12 cellular contexts compared by ENCODE assay signal in the genomic region with DNA sequence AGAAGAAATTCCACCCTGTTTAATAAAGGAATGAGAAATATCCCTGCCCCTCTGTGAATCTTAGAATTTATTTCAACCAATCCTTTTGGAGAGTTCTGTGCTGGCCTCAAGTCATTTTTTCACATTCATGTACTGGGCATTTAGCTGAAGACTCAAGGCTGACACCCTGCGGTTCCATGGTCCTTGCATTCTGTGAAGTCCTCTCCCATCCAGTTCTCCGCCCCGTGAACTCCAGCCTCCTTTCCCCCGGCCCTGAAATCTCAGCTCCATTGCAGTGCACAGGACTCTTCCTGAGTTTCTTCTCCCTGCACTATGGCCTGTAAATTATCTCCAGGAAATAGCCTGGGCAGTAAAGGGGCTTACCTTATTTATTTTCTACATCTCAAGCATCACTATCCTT.
DNase-seq lines count a peak whose midpoint lies in the region; ATAC-seq and TF ChIP-seq lines count a peak whose summit lies in the region.
"Had no signal": no experiment of that assay in that cellular context is flagged by ENCODE, and none has a peak within 500 bp of the region (broad histone marks: within the 10 kb centered on the region; RNA-seq: fewer than 3 reads in every experiment).

No MANE protein-coding gene starts in this region.

- 89% methylated on average over 4 of the region's 4 CpGs for WGBS in mammary epithelial cell (ENCODE audit: low coverage, missing lambda C conversion rate)
- WGBS in endodermal cell (ENCODE audit: insufficient coverage in 1 of 2, insufficient read length in 1 of 2), 2 experiments = 62 to 83% methylated on average over 4 of the region's 4 CpGs
- WGBS in neuronal stem cell (ENCODE audit: extremely low coverage in 2 of 2, insufficient read length in 2 of 2, insufficient replicate concordance in 1 of 2), 2 donors = no CpG with 5 or more reads among the region's 4 CpGs

- H4K91ac ChIP-seq in neuronal stem cell (ENCODE audit: low read depth, low read length, poor library complexity) = no peak overlapping the region

- no peaks in the 10 kb centered on the region for H3K4me1 Mint-ChIP-seq in endodermal cell
- H3K4me1 Mint-ChIP-seq: activated B cell treated with CpG ODN at 0.5 μM for 24 hours had no signal

- H3K18ac ChIP-seq in neuronal stem cell (ENCODE audit: low read length) = no peak overlapping the region

- no peak for ATAC-seq in HG03342 (IDR thresholded peaks at IDR 0.05; ENCODE audit: unreplicated experiment)
- no peak for ATAC-seq in GM21825 (IDR thresholded peaks at IDR 0.05; ENCODE audit: unreplicated experiment)

- no peak overlapping the region for H3K4ac ChIP-seq in neuronal stem cell (ENCODE audit: low read length)

- H3K79me2 ChIP-seq in mammary epithelial cell (ENCODE audit: insufficient read depth, low read length) = no peaks in the 10 kb centered on the region
- H3K79me2 ChIP-seq: hepatocyte had no signal

- no peaks in the 10 kb centered on the region for H3K36me3 Mint-ChIP-seq in endodermal cell (ENCODE audit: low read depth)

- H3K4me3 Mint-ChIP-seq in endodermal cell = no peak overlapping the region
- H3K4me3 Mint-ChIP-seq: activated B cell treated with CpG ODN at 0.5 μM for 24 hours had no signal

- CTCF ChIA-PET in mammary epithelial cell (lab: Charles Lee; ENCODE audit: low non-redundant PET) = no interaction called here

- H3K27me3 Mint-ChIP-seq in endodermal cell (ENCODE audit: insufficient read depth) = no peaks in the 10 kb centered on the region
- H3K27me3 Mint-ChIP-seq: activated B cell treated with CpG ODN at 0.5 μM for 24 hours had no signal

- no peak overlapping the region for H3K14ac ChIP-seq in neuronal stem cell (ENCODE audit: low read length)

- H3K27me3 ChIP-seq in mammary epithelial cell (ENCODE audit: insufficient read depth, low read length) (no peaks in the 10 kb centered on the region), endodermal cell (ENCODE audit: control insufficient read depth, insufficient read depth, low read length, poor library complexity, severe bottlenecking) (no peaks in the 10 kb centered on the region), neuronal stem cell (ENCODE audit: control insufficient read depth in 3 of 3, insufficient read depth in 3 of 3, low read depth in 1 of 3, low read length in 3 of 3) (no peaks in the 10 kb centered on the region)
- H3K27me3 ChIP-seq: hepatocyte had no signal

- H3K4me2 ChIP-seq in mammary epithelial cell (ENCODE audit: insufficient read depth, low read depth, low read length) = no peak overlapping the region
- H3K4me2 ChIP-seq in neuronal stem cell (ENCODE audit: insufficient read depth, low read length, poor library complexity, severe bottlenecking) = no peak overlapping the region
- H3K4me2 ChIP-seq: hepatocyte had no signal

- no peak overlapping the region for H3K27ac ChIP-seq in mammary epithelial cell (ENCODE audit: insufficient read depth, low read depth, low read length)
- no peak overlapping the region for H3K27ac ChIP-seq in endodermal cell (ENCODE audit: low read depth, low read length)
- no peak overlapping the region for H3K27ac ChIP-seq in neuronal stem cell (replicated peaks; ENCODE audit: low read length)
- H3K27ac ChIP-seq in caudate nucleus (ENCODE audit: low read depth, low read length) = no peak overlapping the region
- H3K27ac ChIP-seq: hepatocyte, HL-60 had no signal

- intact Hi-C loops in mammary epithelial cell (cut with micrococcal nuclease) = no loop called here

- H4K20me1 ChIP-seq in mammary epithelial cell (ENCODE audit: insufficient read depth, low read length) = no peaks in the 10 kb centered on the region

- TF ChIP-seq CTCF in mammary epithelial cell (conservative IDR thresholded peaks at IDR 0.05 in 1 of 2, IDR thresholded peaks at IDR 0.05 in 1 of 2; ENCODE audit: extremely low read depth in 1 of 2, insufficient read depth in 1 of 2, low read depth in 1 of 2, low read length in 2 of 2) (peak in 1 of 2 donors; percentile 10), NB4 (IDR thresholded peaks at IDR 0.05; ENCODE audit: low read depth, low read length) (no peak), endodermal cell (conservative IDR thresholded peaks at IDR 0.05) (peak; percentile 13)

- no peak overlapping the region for H2BK120ac ChIP-seq in neuronal stem cell (ENCODE audit: low read depth, low read length)

- H3K9ac ChIP-seq in mammary epithelial cell (ENCODE audit: insufficient read depth, low read length) (no peak overlapping the region), endodermal cell (ENCODE audit: extremely low read depth, low read length, poor library complexity, severe bottlenecking) (no peak overlapping the region), neuronal stem cell (ENCODE audit: low read depth, low read length, poor library complexity) (no peak overlapping the region)

- H3K23ac ChIP-seq in neuronal stem cell (ENCODE audit: low read depth, low read length, poor library complexity) = no peak overlapping the region

- dilution Hi-C loops in mammary epithelial cell (cut with HindIII; ENCODE audit: low sequenced_read_pairs) = no loop called here

- no peaks in the 10 kb centered on the region for H3K9me3 Mint-ChIP-seq in endodermal cell

- no TSS peak for BruUV-seq in mammary epithelial cell (replicated peaks; lab: Mats Ljungman, UMichigan)

- no peak overlapping the region for H3K4me3 ChIP-seq in mammary epithelial cell (replicated peaks in 1 of 3; ENCODE audit: insufficient read depth in 1 of 3, low read depth in 2 of 3, low read length in 3 of 3)
- no peak overlapping the region for H3K4me3 ChIP-seq in NB4 (ENCODE audit: low read depth, low read length)
- H3K4me3 ChIP-seq in endodermal cell (ENCODE audit: low read length) = no peak overlapping the region
- no peak overlapping the region for H3K4me3 ChIP-seq in neuronal stem cell (ENCODE audit: low read length in 2 of 2)
- H3K4me3 ChIP-seq: hepatocyte had no signal

- H3K36me3 ChIP-seq in mammary epithelial cell (ENCODE audit: insufficient read depth, low read length) = no peaks in the 10 kb centered on the region
- no peaks in the 10 kb centered on the region for H3K36me3 ChIP-seq in endodermal cell (ENCODE audit: control insufficient read depth, insufficient read depth, low read length)
- H3K36me3 ChIP-seq in neuronal stem cell (replicated peaks in 1 of 2; ENCODE audit: control insufficient read depth in 2 of 2, insufficient read depth in 2 of 2, low read length in 2 of 2) = no peaks in the 10 kb centered on the region

- no peaks in the 10 kb centered on the region for H3K4me1 ChIP-seq in mammary epithelial cell (ENCODE audit: insufficient read depth, low read length)
- H3K4me1 ChIP-seq in endodermal cell (ENCODE audit: control insufficient read depth, insufficient read depth, low read length) = no peaks in the 10 kb centered on the region
- H3K4me1 ChIP-seq in neuronal stem cell (ENCODE audit: control insufficient read depth in 2 of 2, insufficient read depth in 1 of 2, low read depth in 1 of 2, low read length in 2 of 2) = no peaks in the 10 kb centered on the region

- H3K9me3 ChIP-seq in mammary epithelial cell (replicated peaks; ENCODE audit: insufficient read depth, low read length) (no peaks in the 10 kb centered on the region), endodermal cell (ENCODE audit: control insufficient read depth, low read length) (no peaks in the 10 kb centered on the region), neuronal stem cell (replicated peaks in 1 of 2; ENCODE audit: control insufficient read depth in 2 of 2, insufficient read depth in 1 of 2, low read depth in 1 of 2, low read length in 2 of 2) (no peaks in the 10 kb centered on the region)

- H2BK5ac ChIP-seq in neuronal stem cell (ENCODE audit: low read length) = no peak overlapping the region

- no peak overlapping the region for H2BK12ac ChIP-seq in neuronal stem cell (ENCODE audit: low read length)

- DNase-seq in T47D (ENCODE audit: low read depth in 1 of 2, low spot score in 1 of 2) (peak; percentile 1 to 66), mammary epithelial cell (no peak), NB4 (ENCODE audit: low read depth) (peak; percentile 54), endodermal cell (peak; percentile 47), neuronal stem cell (ENCODE audit: low spot score) (no peak), caudate nucleus (lab: John Stamatoyannopoulos, UW) (no peak)
- DNase-seq: activated B cell treated with CpG ODN at 0.5 μM for 24 hours, NCI-H187 treated with DMSO at 0.1 percent for 48 hours had no signal

- H2BK15ac ChIP-seq in neuronal stem cell (ENCODE audit: low read length) = no peak overlapping the region

- no peak overlapping the region for H4K8ac ChIP-seq in neuronal stem cell (ENCODE audit: low read depth, low read length)

- no peak overlapping the region for H3K27ac Mint-ChIP-seq in endodermal cell
- H3K27ac Mint-ChIP-seq: activated B cell treated with CpG ODN at 0.5 μM for 24 hours had no signal

- no peak for TF ChIP-seq POLR2A in NB4 (IDR thresholded peaks at IDR 0.05; ENCODE audit: extremely low read depth, insufficient read length)

- no peak overlapping the region for H2AK5ac ChIP-seq in neuronal stem cell (ENCODE audit: low read depth, low read length)

- H3K79me1 ChIP-seq in neuronal stem cell (ENCODE audit: low read depth, low read length) = no peaks in the 10 kb centered on the region

- in situ Hi-C loops in T47D (cut with HindIII; ENCODE audit: low pct_unique_long_range_greater_than_20kb, low sequenced_read_pairs) (no loop called here), mammary epithelial cell (cut with MboI; ENCODE audit: low sequenced_read_pairs in 2 of 2) (no loop called here)

- H2AFZ ChIP-seq in mammary epithelial cell (ENCODE audit: low read depth, low read length) (no peak overlapping the region), neuronal stem cell (ENCODE audit: low read length) (no peak overlapping the region)
- H2AFZ ChIP-seq: hepatocyte had no signal

Comparison
In these comparisons a context has a peak if more than half of its experiments do, and no peak if none do; other contexts are left out.
1. DNase-seq: peak in T47D (2 of 2), NB4 (single experiment) and endodermal cell (single experiment); none in mammary epithelial cell (single experiment), neuronal stem cell (single experiment) and caudate nucleus (0 of 61).